In genomic region chr11:108881136-108881535, GRCh38 we compare ENCODE assay signal across 24 cellular contexts.
DNase-seq lines count a peak whose midpoint lies in the region; ATAC-seq, FAIRE-seq and TF ChIP-seq lines count a peak whose summit lies in the region.
"Had no signal": no experiment of that assay in that cellular context is flagged by ENCODE, and none has a peak within 500 bp of the region (broad histone marks: within the 10 kb centered on the region; RNA-seq: fewer than 3 reads in every experiment).

No MANE protein-coding gene starts in this region.

- intact Hi-C loops in PC-3 (cut with micrococcal nuclease), result no loop called here
- intact Hi-C loops in endothelial cell of umbilical vein (cut with micrococcal nuclease), result no loop called here
- intact Hi-C loops in head of caudate nucleus (cut with DNase I), result no loop called here

- no peaks in the 10 kb centered on the region for H3K9me1 ChIP-seq in endothelial cell of umbilical vein (replicated peaks; ENCODE audit: control insufficient read depth, extremely low read depth, insufficient read depth, low read length)

- ATAC-seq in PC-3, result peak; percentile 67
- ATAC-seq: HCT116 had no signal

- no peaks in the 10 kb centered on the region for H3K9me2 ChIP-seq in PC-3 (replicated peaks; ENCODE audit: low read length)

- H3K4me2 ChIP-seq in PC-3 (ENCODE audit: low read length) (no peak overlapping the region), endothelial cell of umbilical vein (ENCODE audit: insufficient read depth, low read length) (peak overlapping the region; percentile 3)

- H3K4me3 ChIP-seq in PC-3 (ENCODE audit: low read length) (no peak overlapping the region), endothelial cell of umbilical vein (replicated peaks in 1 of 3; ENCODE audit: insufficient read depth in 1 of 3, low read depth in 1 of 3, low read length in 3 of 3) (no peak overlapping the region)
- H3K4me3 ChIP-seq: SJSA1 had no signal

- H2AFZ ChIP-seq in PC-3 (ENCODE audit: low read length), result no peak overlapping the region
- no peak overlapping the region for H2AFZ ChIP-seq in endothelial cell of umbilical vein (ENCODE audit: low read depth, low read length)

- BruUV-seq in PC-3 (replicated peaks; lab: Mats Ljungman, UMichigan), result no TSS peak
- BruUV-seq in endothelial cell of umbilical vein (replicated peaks; lab: Mats Ljungman, UMichigan), result no TSS peak

- H3K4me1 ChIP-seq in PC-3 (ENCODE audit: insufficient read depth, low read length) (peaks cover 18% of the 10 kb centered on the region), endothelial cell of umbilical vein (ENCODE audit: control insufficient read depth, extremely low read depth, insufficient read depth, low read length) (peaks cover 26% of the 10 kb centered on the region)

- dilution Hi-C loops in endothelial cell of umbilical vein (cut with MboI; ENCODE audit: extremely low pct_ligation_motif_present, low sequenced_read_pairs), result no loop called here

- H3K9me3 ChIP-seq in PC-3 (ENCODE audit: low read length), result no peaks in the 10 kb centered on the region
- no peaks in the 10 kb centered on the region for H3K9me3 ChIP-seq in endothelial cell of umbilical vein (replicated peaks; ENCODE audit: control insufficient read depth, insufficient read depth, low read length)
- H3K9me3 ChIP-seq: BE2C, SJSA1 had no signal

- POLR2A ChIA-PET in PC-3 (lab: Charles Lee; ENCODE audit: unreplicated experiment) (no interaction called here), endothelial cell of umbilical vein (lab: Charles Lee) (no interaction called here)

- H3K36me3 ChIP-seq in PC-3 (ENCODE audit: low read depth, low read length), result no peaks in the 10 kb centered on the region
- no peaks in the 10 kb centered on the region for H3K36me3 ChIP-seq in endothelial cell of umbilical vein (ENCODE audit: control insufficient read depth in 2 of 2, extremely low read depth in 1 of 2, insufficient read depth in 2 of 2, low read length in 2 of 2)
- H3K36me3 ChIP-seq: BE2C, SJSA1 had no signal

- DNase-seq in NCI-H82 (lab: John Stamatoyannopoulos, UW) (peak; percentile 29), NCI-H82 treated with DMSO at 0.1 percent for 48 hours (lab: John Stamatoyannopoulos, UW; ENCODE audit: unreplicated experiment) (no peak), PC-3 (peak; percentile 46), endothelial cell of umbilical vein (ENCODE audit: low read depth, low spot score) (no peak), head of caudate nucleus (no peak), SKM-1 (lab: John Stamatoyannopoulos, UW; ENCODE audit: unreplicated experiment) (no peak), NCI-H146 (lab: John Stamatoyannopoulos, UW) (no peak)
- DNase-seq in activated naive CD4-positive, alpha-beta T cell treated with anti-CD3 and anti-CD28 coated beads, Interleukin-2, amount 50 U/mL, for 16 hours, result no peak
- DNase-seq: ACHN; BE2C; CD8-positive, alpha-beta memory T cell; DND-41; Karpas-422; MV-4-11; NCI-H1105; NCI-H2029; NCI-H226; NCI-H510A; Right ventricle myocardium superior; RPMI8226 had no signal

- no peak for FAIRE-seq in endothelial cell of umbilical vein (lab: Jason Lieb, UNC)

- no peak for TF ChIP-seq POLR2A in endothelial cell of umbilical vein (IDR thresholded peaks at IDR 0.05; ENCODE audit: low read depth, low read length)

- H4K20me1 ChIP-seq in PC-3 (ENCODE audit: low read length) (no peaks in the 10 kb centered on the region), endothelial cell of umbilical vein (replicated peaks; ENCODE audit: control insufficient read depth, extremely low read depth, insufficient read depth, low read length) (no peaks in the 10 kb centered on the region)

- H3K27me3 ChIP-seq in PC-3 (ENCODE audit: low read length) (no peaks in the 10 kb centered on the region), endothelial cell of umbilical vein (ENCODE audit: control insufficient read depth in 2 of 2, insufficient read depth in 2 of 2, low read length in 2 of 2) (no peaks in the 10 kb centered on the region)
- H3K27me3 ChIP-seq: BE2C, SJSA1 had no signal

- H3K9ac ChIP-seq in PC-3 (ENCODE audit: low read length) (peak overlapping the region; percentile 30; the same call in 1 of the 2 replicates), endothelial cell of umbilical vein (replicated peaks; ENCODE audit: extremely low read depth, insufficient read depth, low read length) (no peak overlapping the region)

- no peaks in the 10 kb centered on the region for H3F3A ChIP-seq in PC-3 (ENCODE audit: low read length, unreplicated experiment)

- no peaks in the 10 kb centered on the region for H3K79me2 ChIP-seq in PC-3 (ENCODE audit: low read length)
- no peaks in the 10 kb centered on the region for H3K79me2 ChIP-seq in endothelial cell of umbilical vein (ENCODE audit: control insufficient read depth, insufficient read depth, low read length)

- CTCF ChIA-PET in PC-3 (lab: Charles Lee), result no interaction called here
- CTCF ChIA-PET in endothelial cell of umbilical vein (lab: Charles Lee), result interaction anchor here (0.8 to 1.7 kb wide), 4 partner anchors 10 to 178 kb away, joined by 3 to 10 read pairs (median 3); no protein-coding TSS in a partner anchor

- TF ChIP-seq CTCF in PC-3 (conservative IDR thresholded peaks at IDR 0.05; ENCODE audit: low read depth, low read length) (no peak), endothelial cell of umbilical vein (IDR thresholded peaks at IDR 0.05; ENCODE audit: extremely low read depth in 1 of 2, insufficient read depth in 1 of 2, low read depth in 1 of 2, low read length in 2 of 2) (no peak)

- H3K27ac ChIP-seq in PC-3 (ENCODE audit: low read length) (peak overlapping the region; percentile 55), endothelial cell of umbilical vein (ENCODE audit: insufficient read depth, low read depth, low read length) (peak overlapping the region; percentile 9)
- H3K27ac ChIP-seq: 22Rv1, HL-60, SJSA1 had no signal

TF ChIP-seq in endothelial cell of umbilical vein, 7 proteins besides CTCF, POLR2A, EP300 and RAD21:
- TF ChIP-seq MYC (IDR thresholded peaks at IDR 0.05; ENCODE audit: low read depth, low read length), result no peak
- TF ChIP-seq MAX (IDR thresholded peaks at IDR 0.05; ENCODE audit: insufficient read depth, insufficient read length), result no peak
- no peak for TF ChIP-seq FOS (IDR thresholded peaks at IDR 0.05; ENCODE audit: borderline replicate concordance, insufficient read depth, low read length)
- no peak for TF ChIP-seq EZH2 (IDR thresholded peaks at IDR 0.05; ENCODE audit: borderline replicate concordance, low read depth, low read length, severe bottlenecking)
- TF ChIP-seq POLR2AphosphoS5 (IDR thresholded peaks at IDR 0.05; ENCODE audit: insufficient read depth, low read depth, low read length), result no peak
- no peak for TF ChIP-seq GATA2 (IDR thresholded peaks at IDR 0.05; ENCODE audit: insufficient read depth, insufficient read length, low read depth, low read length)
- TF ChIP-seq JUN (IDR thresholded peaks at IDR 0.05; ENCODE audit: borderline replicate concordance, insufficient read depth, insufficient read length, low read depth), result no peak
TF ChIP-seq in endothelial cell of umbilical vein: peak in this region for 0.

Comparison
In these comparisons a context has a peak if more than half of its experiments do, and no peak if none do; other contexts are left out.
1. DNase-seq: peak in NCI-H82 (single experiment) and PC-3 (single experiment); none in NCI-H82 treated with DMSO at 0.1 percent for 48 hours (single experiment), endothelial cell of umbilical vein (single experiment), head of caudate nucleus (0 of 42), SKM-1 (single experiment), activated naive CD4-positive, alpha-beta T cell treated with anti-CD3 and anti-CD28 coated beads, Interleukin-2, amount 50 U/mL, for 16 hours (single experiment) and NCI-H146 (single experiment).